24 cellular contexts compared by ENCODE assay signal in genomic region chr21:25635310-25635709, GRCh38.
"Had no signal": no experiment of that assay in that cellular context is flagged by ENCODE, and none has a peak within 500 bp of the region (broad histone marks: within the 10 kb centered on the region; RNA-seq: fewer than 3 reads in every experiment).

No MANE protein-coding gene starts in this region.

- H3K27me3 ChIP-seq: ascending aorta, brain microvascular endothelial cell, dorsolateral prefrontal cortex, right atrium auricular region had no signal

- ATAC-seq: left lung; lower lobe of right lung; natural killer cell; stimulated activated effector memory CD8-positive, alpha-beta T cell treated with anti-CD3 and anti-CD28 coated beads, Interleukin-12 subunit alpha, Interleukin-12 subunit beta, amount 100 ng/mL, for 72 hours had no signal

- FAIRE-seq: frontal cortex, islet of Langerhans had no signal

- H3K36me3 ChIP-seq: ascending aorta, brain microvascular endothelial cell, left lung, lower lobe of right lung, right atrium auricular region, thoracic aorta had no signal

- DNase-seq: activated CD4-positive, alpha-beta T cell treated with anti-CD3 and anti-CD28 coated beads, Interleukin-2, amount 50 U/mL, for 1 hour; activated CD8-positive, alpha-beta memory T cell treated with anti-CD3 and anti-CD28 coated beads, Interleukin-2, amount 50 U/mL, for 4 hours; activated gamma-delta T cell; activated naive CD4-positive, alpha-beta T cell treated with anti-CD3 and anti-CD28 coated beads, Interleukin-2, amount 10 ng/mL, durations not matched to agents 7 days and 5 days; activated naive CD8-positive, alpha-beta T cell treated with anti-CD3 and anti-CD28 coated beads, Interleukin-2, amount 10 ng/mL, durations not matched to agents 7 days and 5 days; activated T-cell treated with anti-CD3 and anti-CD28 coated beads, Interleukin-2, amount 50 U/mL, for 1 hour; brain microvascular endothelial cell; dorsolateral prefrontal cortex; effector memory CD4-positive, alpha-beta T cell; left lung; lower lobe of right lung; mesendoderm; natural killer cell; stimulated activated CD4-positive, alpha-beta T cell treated with anti-CD3 and anti-CD28 coated beads, Interleukin-4, amount 100 ng/mL, for 1 hour; T-helper 1 cell; trophoblast cell had no signal

- H3K9me3 ChIP-seq: ascending aorta, left lung, lower lobe of right lung, right atrium auricular region, thoracic aorta had no signal

- H3K27ac ChIP-seq: ascending aorta, brain microvascular endothelial cell, coronary artery, dorsolateral prefrontal cortex, left lung, lower lobe of right lung, right atrium auricular region, thoracic aorta, VCaP had no signal

- H3K4me3 ChIP-seq: ascending aorta, coronary artery, dorsolateral prefrontal cortex, left lung, lower lobe of right lung, right atrium auricular region, thoracic aorta had no signal
